Comparison of ENCODE assay signal across 9 cellular contexts in genomic region chr7:73377413-73378200, GRCh38. TPM values are rescaled to one million over a fixed set of nuclear protein-coding genes. Genes with fewer than 3 reads are reported as not detected.
"Had no signal": no experiment of that assay in that cellular context is flagged by ENCODE, and none has a peak within 500 bp of the region (broad histone marks: within the 10 kb centered on the region; RNA-seq: fewer than 3 reads in every experiment).

No MANE protein-coding gene starts in this region.

RNA-seq across cellular contexts. Expression of gene FKBP6, which starts 49.6 kb away (rescaled TPM):
- total RNA-seq: activated B cell treated with CpG ODN at 0.5 μM for 24 hours; activated CD4-positive, alpha-beta memory T cell treated with anti-CD3 and anti-CD28 coated beads for 36 hours; activated naive CD4-positive, alpha-beta T cell treated with anti-CD3 and anti-CD28 coated beads for 36 hours; activated T-cell treated with anti-CD3 and anti-CD28 coated beads, Interleukin-2, amount 50 U/mL, for 4 hours; activated T-helper 1 cell treated with anti-CD3 and anti-CD28 coated beads, Interleukin-12 subunit alpha, Interleukin-12 subunit beta, Interleukin-2, Interleukin-4 antibody, amounts not matched to agents 30 ng/mL and 10 ng/mL and 1 ng/mL, durations not matched to agents 14 hours and 24 hours and 36 hours; cardiac septum; SJCRH30; T-cell; T-helper 17 cell had no signal

RNA-seq across cellular contexts. Expression of gene TRIM50, which starts 49.7 kb away (rescaled TPM):
- total RNA-seq: activated B cell treated with CpG ODN at 0.5 μM for 24 hours; activated CD4-positive, alpha-beta memory T cell treated with anti-CD3 and anti-CD28 coated beads for 36 hours; activated naive CD4-positive, alpha-beta T cell treated with anti-CD3 and anti-CD28 coated beads for 36 hours; activated T-cell treated with anti-CD3 and anti-CD28 coated beads, Interleukin-2, amount 50 U/mL, for 4 hours; activated T-helper 1 cell treated with anti-CD3 and anti-CD28 coated beads, Interleukin-12 subunit alpha, Interleukin-12 subunit beta, Interleukin-2, Interleukin-4 antibody, amounts not matched to agents 30 ng/mL and 10 ng/mL and 1 ng/mL, durations not matched to agents 14 hours and 24 hours and 36 hours; cardiac septum; SJCRH30; T-cell; T-helper 17 cell had no signal

RNA-seq across cellular contexts. Expression of gene FZD9, which starts 56.0 kb away (rescaled TPM):
- total RNA-seq: SJCRH30, T-helper 17 cell had no signal
